ENCODE assay signal across 33 cellular contexts in the genomic region with DNA sequence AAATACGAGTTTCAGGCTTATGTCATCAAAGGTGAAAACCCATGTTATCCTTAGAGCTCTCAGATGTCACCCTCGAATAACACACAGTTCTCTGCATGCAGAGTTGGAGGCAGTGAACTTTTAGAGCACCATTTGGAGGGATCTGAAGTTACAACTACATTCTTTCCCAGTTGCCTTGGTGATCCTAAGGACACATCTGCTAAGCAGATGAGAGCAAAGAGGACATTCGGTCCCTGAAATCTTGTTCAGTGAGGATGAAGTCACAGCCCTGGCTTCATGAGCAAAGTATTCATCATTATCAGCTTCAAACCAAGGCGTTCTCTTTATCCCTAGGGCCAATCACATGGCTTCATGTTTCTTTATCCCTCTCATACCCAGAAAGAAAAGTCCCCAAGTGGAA. TPM values are rescaled to one million over a fixed set of nuclear protein-coding genes. Genes with fewer than 3 reads are reported as not detected.
DNase-seq lines count a peak whose midpoint lies in the region; FAIRE-seq and TF ChIP-seq lines count a peak whose summit lies in the region.
"Had no signal": no experiment of that assay in that cellular context is flagged by ENCODE, and none has a peak within 500 bp of the region (broad histone marks: within the 10 kb centered on the region; RNA-seq: fewer than 3 reads in every experiment).

No MANE protein-coding gene starts in this region.

- no peak overlapping the region for H3K4me2 ChIP-seq in osteoblast (ENCODE audit: insufficient read depth, low read length)

- FAIRE-seq in RCC 7860 (lab: Jason Lieb, UNC), result no peak
- FAIRE-seq: astrocyte, GM12878, small intestine had no signal

- H3K27ac ChIP-seq in osteoblast (ENCODE audit: low read depth, low read length) (no peak overlapping the region), prostate gland (no peak overlapping the region)
- H3K27ac ChIP-seq: epithelial cell of prostate, neutrophil, upper lobe of left lung had no signal

- H3K4me3 ChIP-seq in fibroblast of mammary gland (ENCODE audit: control insufficient read depth, low read depth, low read length), result no peak overlapping the region
- no peak overlapping the region for H3K4me3 ChIP-seq in osteoblast (ENCODE audit: insufficient read depth, low read length)
- H3K4me3 ChIP-seq in prostate gland, result no peak overlapping the region
- H3K4me3 ChIP-seq: GM12878, HAP-1, MG63, upper lobe of left lung had no signal

- no peak overlapping the region for H3K4me3 Mint-ChIP-seq in HFFc6
- H3K4me3 Mint-ChIP-seq: activated B cell treated with CpG ODN at 0.5 μM for 24 hours; activated naive CD8-positive, alpha-beta T cell; B cell had no signal

- H3K79me2 ChIP-seq in osteoblast (ENCODE audit: insufficient read depth, low read length), result no peaks in the 10 kb centered on the region

- no peaks in the 10 kb centered on the region for H3K4me1 ChIP-seq in osteoblast (ENCODE audit: insufficient read depth, low read length)
- no peaks in the 10 kb centered on the region for H3K4me1 ChIP-seq in prostate gland (replicated peaks)
- H3K4me1 ChIP-seq: upper lobe of left lung had no signal

- H4K20me1 ChIP-seq in osteoblast (ENCODE audit: insufficient read depth, low read length), result no peaks in the 10 kb centered on the region

- intact Hi-C loops in prostate gland (cut with DNase I), result no loop called here

- H3K36me3 ChIP-seq in osteoblast (ENCODE audit: insufficient read depth, low read length) (no peaks in the 10 kb centered on the region), prostate gland (no peaks in the 10 kb centered on the region)
- H3K36me3 ChIP-seq: MG63, neutrophil, upper lobe of left lung had no signal

- peaks cover 18% of the 10 kb centered on the region for H3K27me3 ChIP-seq in osteoblast (ENCODE audit: insufficient read depth, low read length)
- no peaks in the 10 kb centered on the region for H3K27me3 ChIP-seq in prostate gland (replicated peaks; ENCODE audit: insufficient read depth)
- H3K27me3 ChIP-seq: MG63, neutrophil, upper lobe of left lung had no signal

- WGBS in prostate gland, result 79% methylated on average over 4 of the region's 4 CpGs

- no peaks in the 10 kb centered on the region for H3K36me3 Mint-ChIP-seq in HFFc6 (ENCODE audit: low read depth)
- H3K36me3 Mint-ChIP-seq: activated naive CD8-positive, alpha-beta T cell had no signal

- no peak for TF ChIP-seq POLR2A in prostate gland (IDR thresholded peaks at IDR 0.05)

- no peaks in the 10 kb centered on the region for H3K9me3 ChIP-seq in osteoblast (ENCODE audit: low read depth, low read length)
- H3K9me3 ChIP-seq in prostate gland, result no peaks in the 10 kb centered on the region
- H3K9me3 ChIP-seq: HAP-1, MG63, neutrophil, upper lobe of left lung had no signal

- peaks cover 10% of the 10 kb centered on the region for H3K27me3 Mint-ChIP-seq in HFFc6 (ENCODE audit: insufficient read depth)
- H3K27me3 Mint-ChIP-seq: activated B cell treated with CpG ODN at 0.5 μM for 24 hours; activated naive CD8-positive, alpha-beta T cell; B cell had no signal

- H3K9me3 Mint-ChIP-seq in HFFc6, result no peaks in the 10 kb centered on the region; the same call in 1 of the 2 replicates
- H3K9me3 Mint-ChIP-seq: activated B cell treated with CpG ODN at 0.5 μM for 24 hours; activated T-helper 2 cell treated with anti-CD3 and anti-CD28 coated beads, Interferon-gamma antibody, Interleukin-2, Interleukin-4, amounts not matched to agents 10 μg/mL and 5 μg/mL and 100 μg/mL, durations not matched to agents 14 hours and 24 hours and 36 hours had no signal

- H3K4me1 Mint-ChIP-seq in HFFc6 (ENCODE audit: low read depth), result no peaks in the 10 kb centered on the region
- H3K4me1 Mint-ChIP-seq: activated B cell treated with CpG ODN at 0.5 μM for 24 hours, B cell had no signal

- peak; percentile 71 for DNase-seq in EL
- DNase-seq in HFFc6, result peak; percentile 12
- DNase-seq in fibroblast of mammary gland (ENCODE audit: low read depth), result peak; percentile 92
- DNase-seq in osteoblast (ENCODE audit: insufficient read length, low spot score, missing footprints), result peak; percentile 68
- DNase-seq in activated CD8-positive, alpha-beta memory T cell treated with anti-CD3 and anti-CD28 coated beads, Interleukin-2, amount 50 U/mL, for 4 hours, result no peak
- no peak for DNase-seq in prostate gland (ENCODE audit: low spot score)
- DNase-seq in RCC 7860 (ENCODE audit: low spot score), result no peak
- DNase-seq in Kasumi-1 (lab: John Stamatoyannopoulos, UW), result no peak
- DNase-seq: activated B cell treated with CpG ODN at 0.5 μM for 24 hours; activated CD4-positive, alpha-beta T cell treated with anti-CD3 and anti-CD28 coated beads, Interleukin-2, amount 50 U/mL, for 4 hours; activated CD8-positive, alpha-beta memory T cell treated with anti-CD3 and anti-CD28 coated beads, Interleukin-2, amount 50 U/mL, for 48 hours; cerebellar nuclear complex; mammary epithelial cell; MG63; NCI-H1436; NCI-H2107; NCI-H446; NCI-H82; SHP77; small intestine; stimulated activated CD4-positive, alpha-beta T cell treated with anti-CD3 and anti-CD28 coated beads, Interleukin-2, amount 100 ng/mL, for 24 hours; SW 1271; T1000; upper lobe of left lung had no signal

- no peak overlapping the region for H3K27ac Mint-ChIP-seq in HFFc6
- H3K27ac Mint-ChIP-seq: activated B cell treated with CpG ODN at 0.5 μM for 24 hours; activated naive CD8-positive, alpha-beta T cell; activated T-helper 2 cell treated with anti-CD3 and anti-CD28 coated beads, Interferon-gamma antibody, Interleukin-2, Interleukin-4, amounts not matched to agents 10 μg/mL and 5 μg/mL and 100 μg/mL, durations not matched to agents 14 hours and 24 hours and 36 hours; B cell had no signal

- TF ChIP-seq CTCF in HFFc6 (IDR thresholded peaks at IDR 0.05) (no peak), fibroblast of mammary gland (conservative IDR thresholded peaks at IDR 0.05; ENCODE audit: control insufficient read depth, insufficient read depth, low read depth, low read length) (no peak), osteoblast (IDR thresholded peaks at IDR 0.05; ENCODE audit: extremely low read depth, low read depth, low read length) (no peak), prostate gland (IDR thresholded peaks at IDR 0.05) (no peak)

- no peak overlapping the region for H2AFZ ChIP-seq in osteoblast (ENCODE audit: low read length)

RNA-seq across cellular contexts. Expression of gene MCOLN2, which starts 23.1 kb away (rescaled TPM):
- 1 to 10 TPM; 1.3 to 4.1 (median 2.5) TPM for total RNA-seq in HFFc6 (2021; fragmentation: NEBNext Ultra II Directional; extraction: Animal tissue kit (Norgen Biotek cat#: 25700))
- total RNA-seq in osteoblast (0.88 and 1.8 TPM in 2 replicates), prostate gland (1 to 10 TPM; 1.1 to 6.8 TPM)
- total RNA-seq: glomerular endothelial cell had no signal

RNA-seq across cellular contexts. Expression of gene MCOLN3, which starts 28.3 kb away (rescaled TPM):
- under 1 TPM; 0.09 to 0.51 (median 0.28) TPM for total RNA-seq in HFFc6 (2021; fragmentation: NEBNext Ultra II Directional; extraction: Animal tissue kit (Norgen Biotek cat#: 25700))
- total RNA-seq in osteoblast, result 4.0 and 4.7 TPM in 2 replicates
- total RNA-seq in prostate gland, result 1 to 10 TPM in 1 of 2 donors, under 1 TPM in 1; 0.23 to 1.6 TPM
- total RNA-seq: glomerular endothelial cell had no signal

Comparison
In these comparisons a context has a peak if more than half of its experiments do, and no peak if none do; other contexts are left out.
1. DNase-seq: peak in EL (single experiment), HFFc6 (single experiment), fibroblast of mammary gland (single experiment) and osteoblast (single experiment); none in activated CD8-positive, alpha-beta memory T cell treated with anti-CD3 and anti-CD28 coated beads, Interleukin-2, amount 50 U/mL, for 4 hours (single experiment), prostate gland (single experiment), RCC 7860 (single experiment) and Kasumi-1 (0 of 2).